Comparison of ENCODE assay signal across 1 cellular context in genomic region chr5:10599828-10600227, GRCh38.
TF ChIP-seq lines count a peak whose summit lies in the region.

No MANE protein-coding gene starts in this region.

TF ChIP-seq in SK-N-SH treated with all-trans-retinoic acid at 6 μM for 48 hours, 23 proteins besides CTCF, POLR2A, EP300 and RAD21 (continued from another document):
- TF ChIP-seq POU6F1 (CRISPR knock-in tag; IDR thresholded peaks at IDR 0.05; ENCODE audit: borderline replicate concordance, low read depth) (no peak), CREB5 (CRISPR knock-in tag; IDR thresholded peaks at IDR 0.05; ENCODE audit: low read depth) (no peak), ISL1 (CRISPR knock-in tag; IDR thresholded peaks at IDR 0.05) (no peak), BACH2 (CRISPR knock-in tag; IDR thresholded peaks at IDR 0.05; ENCODE audit: borderline replicate concordance) (no peak), SNAI2 (CRISPR knock-in tag; IDR thresholded peaks at IDR 0.05) (no peak), CSRNP3 (CRISPR knock-in tag; IDR thresholded peaks at IDR 0.05) (no peak), PPARA (CRISPR knock-in tag; IDR thresholded peaks at IDR 0.05; ENCODE audit: borderline replicate concordance) (no peak), ZC3H10 (CRISPR knock-in tag; IDR thresholded peaks at IDR 0.05) (no peak), TOX (CRISPR knock-in tag; IDR thresholded peaks at IDR 0.05; ENCODE audit: borderline replicate concordance) (no peak), CSDC2 (CRISPR knock-in tag; IDR thresholded peaks at IDR 0.05) (no peak), ESRRG (CRISPR knock-in tag; IDR thresholded peaks at IDR 0.05) (no peak), OSR1 (CRISPR knock-in tag; IDR thresholded peaks at IDR 0.05) (no peak), ARNTL (CRISPR knock-in tag; IDR thresholded peaks at IDR 0.05; ENCODE audit: borderline replicate concordance, low read depth) (no peak)
